Comparison of ENCODE assay signal across 17 cellular contexts in the genomic region with DNA sequence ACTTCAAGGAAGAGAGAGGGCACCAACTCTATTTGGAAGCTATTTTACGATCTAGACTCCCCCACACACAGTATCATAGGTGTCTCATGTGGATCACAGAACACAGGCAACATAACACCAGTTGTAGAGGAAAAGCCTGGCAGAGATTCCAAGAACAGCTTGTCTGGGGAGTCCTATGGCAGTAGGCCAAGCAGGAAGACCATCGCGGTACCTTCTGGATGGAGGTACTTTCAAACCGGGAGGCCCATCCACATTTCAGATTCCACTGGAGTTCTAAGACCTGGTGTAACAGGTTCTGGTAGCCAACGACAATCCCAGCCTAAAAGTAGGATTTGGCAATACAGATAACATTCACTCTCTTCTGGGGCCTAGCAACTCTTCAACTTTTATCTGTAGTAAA. TPM values are rescaled to one million over a fixed set of nuclear protein-coding genes. Genes with fewer than 3 reads are reported as not detected.
DNase-seq lines count a peak whose midpoint lies in the region; ATAC-seq and TF ChIP-seq lines count a peak whose summit lies in the region.
"Had no signal": no experiment of that assay in that cellular context is flagged by ENCODE, and none has a peak within 500 bp of the region (broad histone marks: within the 10 kb centered on the region; RNA-seq: fewer than 3 reads in every experiment).

No MANE protein-coding gene starts in this region.

- DNase-seq in NCI-H2171 treated with DMSO at 0.1 percent for 48 hours (lab: John Stamatoyannopoulos, UW) (peak; percentile 93), Right ventricle myocardium superior (no peak), nephron progenitor cell (no peak), hippocampal formation (lab: John Stamatoyannopoulos, UW) (no peak), amniotic stem cell (lab: John Stamatoyannopoulos, UW) (no peak)
- DNase-seq: activated CD4-positive, alpha-beta T cell treated with anti-CD3 and anti-CD28 coated beads, Interleukin-2, amount 10 ng/mL, durations not matched to agents 24 days and 14 days; activated CD8-positive, alpha-beta memory T cell treated with anti-CD3 and anti-CD28 coated beads, Interleukin-2, amount 10 ng/mL, durations not matched to agents 7 days and 5 days; NCI-H1092; NCI-H82; SHP77; spleen; stimulated activated CD4-positive, alpha-beta T cell treated with anti-CD3 and anti-CD28 coated beads, Interleukin-4, amount 100 ng/mL, for 24 hours; T-cell had no signal

- peak; percentile 11 for TF ChIP-seq POLR2A in GM18505 (IDR thresholded peaks at IDR 0.05; ENCODE audit: borderline replicate concordance, extremely low read depth, insufficient read depth, insufficient read length)

- no peak for TF ChIP-seq CTCF in nephron progenitor cell (IDR thresholded peaks at IDR 0.05)

- peak overlapping the region; percentile 33 for H3K27ac Mint-ChIP-seq in nephron progenitor cell
- H3K27ac Mint-ChIP-seq: activated CD4-positive, alpha-beta T cell treated with anti-CD3 and anti-CD28 coated beads, Interleukin-2, amount 10 ng/mL, durations not matched to agents 24 days and 14 days; activated CD8-positive, alpha-beta memory T cell treated with anti-CD3 and anti-CD28 coated beads, Interleukin-2, amount 10 ng/mL, durations not matched to agents 7 days and 5 days; T-cell had no signal

- H3K4me1 Mint-ChIP-seq in nephron progenitor cell: peaks cover 51% of the 10 kb centered on the region

- no peaks in the 10 kb centered on the region for H3K36me3 Mint-ChIP-seq in nephron progenitor cell (ENCODE audit: low read depth)
- H3K36me3 Mint-ChIP-seq: activated CD8-positive, alpha-beta memory T cell treated with anti-CD3 and anti-CD28 coated beads, Interleukin-2, amount 10 ng/mL, durations not matched to agents 7 days and 5 days had no signal

- H3K27me3 Mint-ChIP-seq in nephron progenitor cell (ENCODE audit: low read depth, poor library complexity): no peaks in the 10 kb centered on the region
- H3K27me3 Mint-ChIP-seq: activated CD4-positive, alpha-beta T cell treated with anti-CD3 and anti-CD28 coated beads, Interleukin-2, amount 10 ng/mL, durations not matched to agents 24 days and 14 days; activated CD8-positive, alpha-beta memory T cell treated with anti-CD3 and anti-CD28 coated beads, Interleukin-2, amount 10 ng/mL, durations not matched to agents 7 days and 5 days; T-cell had no signal

- no peak overlapping the region for H3K4me3 Mint-ChIP-seq in nephron progenitor cell
- H3K4me3 Mint-ChIP-seq: activated CD4-positive, alpha-beta T cell treated with anti-CD3 and anti-CD28 coated beads, Interleukin-2, amount 10 ng/mL, durations not matched to agents 24 days and 14 days; activated CD8-positive, alpha-beta memory T cell treated with anti-CD3 and anti-CD28 coated beads, Interleukin-2, amount 10 ng/mL, durations not matched to agents 7 days and 5 days; T-cell had no signal

- intact Hi-C loops in Right ventricle myocardium superior (cut with DNase I): no loop called here

- H3K9me3 Mint-ChIP-seq in nephron progenitor cell: no peaks in the 10 kb centered on the region
- H3K9me3 Mint-ChIP-seq: activated CD4-positive, alpha-beta T cell treated with anti-CD3 and anti-CD28 coated beads, Interleukin-2, amount 10 ng/mL, durations not matched to agents 24 days and 14 days; T-cell had no signal

- ATAC-seq in GM18505 (IDR thresholded peaks at IDR 0.05; ENCODE audit: unreplicated experiment) (no peak), Right ventricle myocardium superior (ENCODE audit: poor library complexity) (peak; percentile 22), HG03439 (IDR thresholded peaks at IDR 0.05; ENCODE audit: unreplicated experiment) (no peak), GM18868 (IDR thresholded peaks at IDR 0.05; ENCODE audit: unreplicated experiment) (no peak)
- ATAC-seq: activated CD8-positive, alpha-beta memory T cell treated with anti-CD3 and anti-CD28 coated beads, Interleukin-2, amount 10 ng/mL, durations not matched to agents 7 days and 5 days; T-cell had no signal

RNA-seq across cellular contexts. Expression of a gene that starts 37.6 kb away (rescaled TPM):
- not detected for total RNA-seq in Right ventricle myocardium superior
- total RNA-seq: activated CD4-positive, alpha-beta T cell treated with anti-CD3 and anti-CD28 coated beads, Interleukin-2, amount 10 ng/mL, durations not matched to agents 24 days and 14 days; LHCN-M2 had no signal
